ENCODE assay signal across 29 cellular contexts in the genomic region with DNA sequence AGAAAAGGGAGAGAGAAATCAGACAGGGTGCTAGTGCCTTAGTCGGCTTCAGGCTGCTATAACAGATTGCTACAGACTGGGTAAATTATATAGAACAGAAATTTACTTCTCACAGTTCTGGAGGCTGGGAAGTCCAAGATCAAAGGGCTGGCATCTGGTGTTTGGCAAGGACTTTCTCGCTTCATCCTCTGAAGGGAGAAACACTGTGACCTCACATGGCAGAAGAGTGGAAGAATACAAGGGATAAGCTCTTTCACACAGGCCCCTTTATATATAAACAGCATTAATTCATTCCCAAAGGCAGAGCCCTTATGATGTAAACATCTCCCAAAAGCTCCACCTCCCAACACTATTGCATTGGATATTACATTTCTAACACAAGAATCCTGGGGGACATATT.
"Had no signal": no experiment of that assay in that cellular context is flagged by ENCODE, and none has a peak within 500 bp of the region (broad histone marks: within the 10 kb centered on the region; RNA-seq: fewer than 3 reads in every experiment).

No MANE protein-coding gene starts in this region.

- H3K9me3 Mint-ChIP-seq: natural killer cell; nephron; stimulated activated memory B cell treated with anti-CD40 and anti-IgM and Interleukin-4, amounts not matched to agents 10 μg/mL and 1 μg/mL and 100 μg/mL, for 72 hours; stimulated activated naive CD8-positive, alpha-beta T cell treated with anti-CD3 and anti-CD28 coated beads, Interleukin-15, amount 100 ng/mL, for 72 hours; type B pancreatic cell had no signal

- H3K4me3 ChIP-seq: neural progenitor cell, ovary, psoas muscle, right lobe of liver, sigmoid colon, suprapubic skin, testis, tibial artery, transverse colon, upper lobe of right lung, uterus had no signal

- ATAC-seq: natural killer cell; psoas muscle; right cardiac atrium; right lobe of liver; stimulated activated memory B cell treated with anti-CD40 and anti-IgM and Interleukin-4, amounts not matched to agents 10 μg/mL and 1 μg/mL and 100 μg/mL, for 72 hours; stimulated activated naive CD8-positive, alpha-beta T cell treated with anti-CD3 and anti-CD28 coated beads, Interleukin-15, amount 100 ng/mL, for 72 hours; stimulated activated naive CD8-positive, alpha-beta T cell treated with anti-CD3 and anti-CD28 coated beads, Interleukin-15, Interleukin-2, amounts not matched to agents 100 U/mL and 50 U/mL, for 24 hours; upper lobe of right lung had no signal

- H3K27ac Mint-ChIP-seq: natural killer cell; nephron; neural progenitor cell; progenitor cell of endocrine pancreas; stimulated activated memory B cell treated with anti-CD40 and anti-IgM and Interleukin-4, amounts not matched to agents 10 μg/mL and 1 μg/mL and 100 μg/mL, for 72 hours; stimulated activated naive CD8-positive, alpha-beta T cell treated with anti-CD3 and anti-CD28 coated beads, Interleukin-15, amount 100 ng/mL, for 72 hours; type B pancreatic cell had no signal

- H3K9me3 ChIP-seq: ovary, psoas muscle, right lobe of liver, sigmoid colon, suprapubic skin, testis, tibial artery, transverse colon, upper lobe of right lung, uterus had no signal

- H3K4me3 Mint-ChIP-seq: natural killer cell; nephron; neural progenitor cell; stimulated activated memory B cell treated with anti-CD40 and anti-IgM and Interleukin-4, amounts not matched to agents 10 μg/mL and 1 μg/mL and 100 μg/mL, for 72 hours; stimulated activated naive CD8-positive, alpha-beta T cell treated with anti-CD3 and anti-CD28 coated beads, Interleukin-15, amount 100 ng/mL, for 72 hours; type B pancreatic cell had no signal

- H3K4me1 ChIP-seq: neural progenitor cell, psoas muscle, uterus had no signal

- DNase-seq: natural killer cell; occipital lobe; ovary; posterior cingulate gyrus; psoas muscle; right cardiac atrium; right lobe of liver; sigmoid colon; small intestine; stimulated activated CD4-positive, alpha-beta T cell treated with anti-CD3 and anti-CD28 coated beads, Interleukin-1b, Interleukin-23, amount 100 ng/mL, for 48 hours; stimulated activated CD4-positive, alpha-beta T cell treated with anti-CD3 and anti-CD28 coated beads, Interleukin-4, amount 100 ng/mL, for 1 hour; stimulated activated CD4-positive, alpha-beta T cell treated with anti-CD3 and anti-CD28 coated beads, Interleukin-4, amount 100 ng/mL, for 4 hours; stimulated activated CD8-positive, alpha-beta memory T cell treated with anti-CD3 and anti-CD28 coated beads, Interleukin-4, amount 100 ng/mL, for 48 hours; stimulated activated naive CD4-positive, alpha-beta T cell; stimulated activated naive CD8-positive, alpha-beta T cell treated with anti-CD3 and anti-CD28 coated beads, Interleukin-15, amount 100 ng/mL, for 72 hours; stimulated activated naive CD8-positive, alpha-beta T cell treated with anti-CD3 and anti-CD28 coated beads, Interleukin-15, Interleukin-2, amounts not matched to agents 100 U/mL and 50 U/mL, for 24 hours; substantia nigra; testis; tibial artery; transverse colon; upper lobe of right lung; uterus had no signal

- H3K27ac ChIP-seq: neural progenitor cell, ovary, parathyroid adenoma, psoas muscle, right lobe of liver, sigmoid colon, suprapubic skin, testis, tibial artery, transverse colon, upper lobe of right lung, uterus had no signal

- H3K27me3 ChIP-seq: ovary, right lobe of liver, sigmoid colon, testis, tibial artery, transverse colon, upper lobe of right lung, uterus had no signal

- H3K36me3 Mint-ChIP-seq: natural killer cell; neural progenitor cell; stimulated activated memory B cell treated with anti-CD40 and anti-IgM and Interleukin-4, amounts not matched to agents 10 μg/mL and 1 μg/mL and 100 μg/mL, for 72 hours; type B pancreatic cell had no signal

- H3K36me3 ChIP-seq: neural progenitor cell, ovary, right lobe of liver, sigmoid colon, suprapubic skin, tibial artery, transverse colon, upper lobe of right lung, uterus had no signal
